17 cellular contexts compared by ENCODE assay signal in the genomic region with DNA sequence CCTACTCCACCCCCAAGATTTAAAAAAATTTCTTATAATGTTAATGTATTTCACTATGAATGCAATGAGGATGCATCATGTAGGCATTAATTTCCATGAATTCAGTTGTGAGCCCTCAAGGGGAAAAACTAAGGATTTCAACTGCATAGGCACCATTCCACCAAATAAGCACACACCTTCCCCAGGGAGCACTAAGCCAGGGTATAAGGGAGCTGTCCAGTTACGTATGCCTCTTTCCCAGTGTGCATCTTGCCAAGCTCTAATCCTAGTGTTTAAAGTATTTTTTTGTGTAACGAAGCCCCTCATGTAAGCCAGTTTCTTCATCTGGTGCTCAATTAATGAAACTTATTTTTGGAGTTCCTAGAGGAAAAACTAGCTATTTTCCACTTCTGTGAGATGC.
"Had no signal": no experiment of that assay in that cellular context is flagged by ENCODE, and none has a peak within 500 bp of the region (broad histone marks: within the 10 kb centered on the region; RNA-seq: fewer than 3 reads in every experiment).

No MANE protein-coding gene starts in this region.

- H3K4me3 ChIP-seq: cardiac muscle cell, esophagus muscularis mucosa, left ventricle myocardium inferior, psoas muscle, right lobe of liver, transverse colon had no signal

- H3K27ac ChIP-seq: cardiac muscle cell, left ventricle myocardium inferior, psoas muscle had no signal

- H3K27me3 ChIP-seq: cardiac muscle cell, esophagus muscularis mucosa, right lobe of liver had no signal

- ATAC-seq: psoas muscle; right lobe of liver; stimulated activated memory B cell treated with anti-CD40 and anti-IgM and Interleukin-4, amounts not matched to agents 10 μg/mL and 1 μg/mL and 100 μg/mL, for 72 hours; T-cell had no signal

- H3K9me3 ChIP-seq: esophagus muscularis mucosa, left ventricle myocardium inferior, psoas muscle, right lobe of liver, transverse colon had no signal

- H3K36me3 ChIP-seq: transverse colon had no signal

- DNase-seq: activated CD4-positive, CD25-positive, alpha-beta regulatory T cell treated with anti-CD3 and anti-CD28 coated beads, Interleukin-2, amount 50 U/mL, for 72 hours; activated naive CD4-positive, alpha-beta T cell treated with anti-CD3 and anti-CD28 coated beads for 36 hours; activated T-cell treated with anti-CD3 and anti-CD28 coated beads for 4 hours; hypothalamus; kidney; left ventricle myocardium inferior; mesendoderm; nucleus accumbens; psoas muscle; right lobe of liver; stimulated activated CD4-positive, alpha-beta T cell treated with anti-CD3 and anti-CD28 coated beads, Interleukin-2, amount 100 ng/mL, for 48 hours; T-cell; T1000; transverse colon had no signal
